8 cellular contexts compared by ENCODE assay signal in genomic region chr12:51371295-51371953, GRCh38. TPM values are rescaled to one million over a fixed set of nuclear protein-coding genes. Genes with fewer than 3 reads are reported as not detected.
A peak's percentile ranks its signal among the peaks of the same experiment; 100 is the strongest.
DNase-seq lines count a peak whose midpoint lies in the region; ATAC-seq and TF ChIP-seq lines count a peak whose summit lies in the region.

No MANE protein-coding gene starts in this region.

- H3K27ac ChIP-seq in cingulate gyrus (ENCODE audit: low read depth, low read length) (peak overlapping the region; percentile 55), uterus (peak overlapping the region; percentile 42 to 59)

- no peaks in the 10 kb centered on the region for H3K4me1 ChIP-seq in uterus

- no peaks in the 10 kb centered on the region for H3K36me3 ChIP-seq in uterus

- no peak overlapping the region for H3K4me3 ChIP-seq in uterus

- no peak for TF ChIP-seq POLR2A in uterus (IDR thresholded peaks at IDR 0.05)

- H3K27me3 ChIP-seq in uterus, result no peaks in the 10 kb centered on the region

- peak; percentile 99 for DNase-seq in EL
- peak; percentile 90 for DNase-seq in NCI-H2196 treated with DMSO at 0.1 percent for 48 hours (lab: John Stamatoyannopoulos, UW; ENCODE audit: unreplicated experiment)
- peak; percentile 67 to 98 for DNase-seq in lung microvascular endothelial cell (ENCODE audit: low read depth in 2 of 2)
- peak; percentile 64 to 75 for DNase-seq in uterus
- no peak for DNase-seq in NCI-H1930 (lab: John Stamatoyannopoulos, UW)

- H3K9me3 ChIP-seq in uterus, result no peaks in the 10 kb centered on the region

- no peak for ATAC-seq in GM19023 (IDR thresholded peaks at IDR 0.05; ENCODE audit: unreplicated experiment)
- no peak for ATAC-seq in GM18873 (IDR thresholded peaks at IDR 0.05; ENCODE audit: low FRiP score, unreplicated experiment)

- TF ChIP-seq CTCF in uterus (IDR thresholded peaks at IDR 0.05), result no peak

- intact Hi-C loops in uterus (cut with DNase I; ENCODE audit: low total_unique reads), result no loop called here

RNA-seq across cellular contexts. Expression of gene GALNT6, which starts 19.8 kb away (rescaled TPM):
- total RNA-seq in lung microvascular endothelial cell (8.5 and 27.7 TPM in 2 replicates), uterus (1 to 10 TPM in 1 of 4 donors, under 1 TPM in 2, not detected in 1; under 0.01 to 1.3 (median 0.76) TPM)

RNA-seq across cellular contexts. Expression of gene CELA1, which starts 24.9 kb away (rescaled TPM):
- total RNA-seq in lung microvascular endothelial cell (not detected in 2 replicates), uterus (not detected)

RNA-seq across cellular contexts. Expression of gene BIN2, which starts 47.5 kb away (rescaled TPM):
- total RNA-seq in lung microvascular endothelial cell (not detected in 2 replicates), uterus (1 to 10 TPM in 3 of 4 donors, under 1 TPM in 1; 0.29 to 5.0 (median 2.3) TPM)

RNA-seq across cellular contexts. Expression of gene SLC4A8, which starts 53.2 kb away (rescaled TPM):
- 0.60 and 1.1 TPM in 2 replicates for total RNA-seq in lung microvascular endothelial cell
- 1 to 10 TPM in 2 of 4 donors, under 1 TPM in 1, not detected in 1; under 0.01 to 8.0 (median 1.3) TPM for total RNA-seq in uterus

Comparison
In these comparisons a context has a peak if more than half of its experiments do, and no peak if none do; other contexts are left out.
1. DNase-seq: peak in EL (single experiment), NCI-H2196 treated with DMSO at 0.1 percent for 48 hours (single experiment), lung microvascular endothelial cell (2 of 2) and uterus (2 of 2); none in NCI-H1930 (0 of 2).